Comparison of ENCODE assay signal across 17 cellular contexts in the genomic region with DNA sequence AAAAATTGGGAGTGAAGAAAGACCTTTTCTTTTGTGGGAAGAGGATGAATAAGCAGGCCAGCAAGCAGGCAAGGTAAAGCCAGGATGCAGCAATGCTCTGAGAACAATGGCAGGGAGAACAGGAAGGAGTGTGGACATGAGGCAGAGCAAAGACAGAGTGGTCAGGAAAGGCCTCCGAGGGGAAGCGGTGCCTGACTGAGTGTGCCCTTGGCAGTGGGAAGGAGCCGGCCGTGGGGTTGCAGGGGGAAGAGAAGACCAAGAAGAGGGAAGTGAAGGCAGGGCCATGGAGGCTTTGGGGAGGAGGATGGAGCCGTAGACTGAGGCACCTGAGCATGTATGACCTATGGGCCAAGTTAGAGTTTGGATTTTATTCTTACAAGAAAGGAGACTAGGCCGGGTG.
"Had no signal": no experiment of that assay in that cellular context is flagged by ENCODE, and none has a peak within 500 bp of the region (broad histone marks: within the 10 kb centered on the region; RNA-seq: fewer than 3 reads in every experiment).

No MANE protein-coding gene starts in this region.

- H3K9me3 Mint-ChIP-seq: activated naive CD8-positive, alpha-beta T cell treated with anti-CD3 and anti-CD28 coated beads for 36 hours; memory B cell; neural crest cell; T-helper 1 cell treated with Interleukin-12 subunit alpha and Interleukin-12 subunit beta and Interleukin-4 antibody, amounts not matched to agents 30 μg/mL and 1 μg/mL, for 36 hours; type B pancreatic cell had no signal

- H3K4me3 Mint-ChIP-seq: activated naive CD8-positive, alpha-beta T cell treated with anti-CD3 and anti-CD28 coated beads for 36 hours; memory B cell; neural crest cell; T-helper 1 cell treated with Interleukin-12 subunit alpha and Interleukin-12 subunit beta and Interleukin-4 antibody, amounts not matched to agents 30 μg/mL and 1 μg/mL, for 36 hours; type B pancreatic cell had no signal

- H3K27me3 ChIP-seq: gastroesophageal sphincter, heart left ventricle, left lung, right atrium auricular region, SJCRH30, stomach had no signal

- H3K27ac ChIP-seq: gastroesophageal sphincter, heart left ventricle, left lung, right atrium auricular region, SJCRH30, stomach had no signal

- H3K27me3 Mint-ChIP-seq: activated naive CD8-positive, alpha-beta T cell treated with anti-CD3 and anti-CD28 coated beads for 36 hours; memory B cell; progenitor cell of endocrine pancreas; type B pancreatic cell had no signal

- ATAC-seq: esophagus mucosa, gastroesophageal sphincter, heart left ventricle, left lung had no signal

- H3K4me1 ChIP-seq: gastroesophageal sphincter, heart left ventricle, left lung, right atrium auricular region, SJCRH30, stomach had no signal

- H3K4me3 ChIP-seq: gastroesophageal sphincter, heart left ventricle, left lung, right atrium auricular region, SJCRH30, stomach had no signal

- DNase-seq: activated CD4-positive, alpha-beta T cell treated with anti-CD3 and anti-CD28 coated beads, Interleukin-2, amount 50 U/mL, for 1 hour; activated effector memory CD4-positive, alpha-beta T cell treated with anti-CD3 and anti-CD28 coated beads, Interleukin-2, amount 50 U/mL, for 16 hours; activated naive CD8-positive, alpha-beta T cell treated with anti-CD3 and anti-CD28 coated beads for 36 hours; activated T-cell treated with anti-CD3 and anti-CD28 coated beads for 4 hours; amniotic stem cell; left lung; SJCRH30; stomach had no signal

- H3K27ac Mint-ChIP-seq: activated naive CD8-positive, alpha-beta T cell treated with anti-CD3 and anti-CD28 coated beads for 36 hours; memory B cell; progenitor cell of endocrine pancreas; T-helper 1 cell treated with Interleukin-12 subunit alpha and Interleukin-12 subunit beta and Interleukin-4 antibody, amounts not matched to agents 30 μg/mL and 1 μg/mL, for 36 hours; type B pancreatic cell had no signal

- H3K9me3 ChIP-seq: gastroesophageal sphincter, heart left ventricle, left lung, right atrium auricular region, SJCRH30, stomach had no signal

- H3K4me1 Mint-ChIP-seq: activated naive CD8-positive, alpha-beta T cell treated with anti-CD3 and anti-CD28 coated beads for 36 hours; neural crest cell had no signal
